In the genomic region with DNA sequence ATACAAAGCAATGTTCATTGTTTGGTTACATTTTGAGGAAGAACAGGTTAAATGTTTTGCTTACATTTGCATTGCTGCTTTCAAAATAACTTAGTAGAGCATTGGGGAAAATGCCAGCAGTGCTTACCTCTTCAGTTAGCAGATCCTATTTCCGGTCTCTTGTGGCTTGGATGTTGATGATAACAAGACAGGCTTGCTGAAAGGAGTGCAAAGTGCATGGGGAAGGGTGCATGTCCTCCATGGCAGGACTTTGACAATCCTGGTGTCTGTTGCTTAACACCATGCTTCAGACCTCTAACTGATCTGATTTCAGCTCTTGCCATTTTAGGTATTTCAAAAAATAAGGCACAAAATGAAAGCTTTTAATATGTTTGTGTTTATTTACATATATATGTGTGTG, we compare ENCODE assay signal across 1 cellular context.
TF ChIP-seq lines count a peak whose summit lies in the region.

No MANE protein-coding gene starts in this region.

TF ChIP-seq in HepG2, 621 proteins besides CTCF, POLR2A, EP300 and RAD21 (continued from another document):
- TF ChIP-seq, protein P1, sequence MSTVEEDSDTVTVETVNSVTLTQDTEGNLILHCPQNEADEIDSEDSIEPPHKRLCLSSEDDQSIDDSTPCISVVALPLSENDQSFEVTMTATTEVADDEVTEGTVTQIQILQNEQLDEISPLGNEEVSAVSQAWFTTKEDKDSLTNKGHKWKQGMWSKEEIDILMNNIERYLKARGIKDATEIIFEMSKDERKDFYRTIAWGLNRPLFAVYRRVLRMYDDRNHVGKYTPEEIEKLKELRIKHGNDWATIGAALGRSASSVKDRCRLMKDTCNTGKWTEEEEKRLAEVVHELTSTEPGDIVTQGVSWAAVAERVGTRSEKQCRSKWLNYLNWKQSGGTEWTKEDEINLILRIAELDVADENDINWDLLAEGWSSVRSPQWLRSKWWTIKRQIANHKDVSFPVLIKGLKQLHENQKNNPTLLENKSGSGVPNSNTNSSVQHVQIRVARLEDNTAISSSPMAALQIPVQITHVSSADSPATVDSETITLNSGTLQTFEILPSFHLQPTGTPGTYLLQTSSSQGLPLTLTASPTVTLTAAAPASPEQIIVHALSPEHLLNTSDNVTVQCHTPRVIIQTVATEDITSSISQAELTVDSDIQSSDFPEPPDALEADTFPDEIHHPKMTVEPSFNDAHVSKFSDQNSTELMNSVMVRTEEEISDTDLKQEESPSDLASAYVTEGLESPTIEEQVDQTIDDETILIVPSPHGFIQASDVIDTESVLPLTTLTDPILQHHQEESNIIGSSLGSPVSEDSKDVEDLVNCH (CRISPR knock-in tag; IDR thresholded peaks at IDR 0.05), result no peak
- TF ChIP-seq SAP130 (CRISPR knock-in tag; IDR thresholded peaks at IDR 0.05; ENCODE audit: low read depth), result peak; percentile 22; the same call in 1 of the 2 replicates
- no peak for TF ChIP-seq ZNF75D (CRISPR knock-in tag; IDR thresholded peaks at IDR 0.05; ENCODE audit: borderline replicate concordance)
- no peak for TF ChIP-seq MAF1 (CRISPR knock-in tag; IDR thresholded peaks at IDR 0.05; ENCODE audit: borderline replicate concordance)
- TF ChIP-seq ZNF264 (CRISPR knock-in tag; IDR thresholded peaks at IDR 0.05), result 0 out of 2 replicates have a peak, but pooled peaks have one; percentile 37
- peak; percentile 76; the same call in 1 of the 2 replicates for TF ChIP-seq ETV5 (CRISPR knock-in tag; IDR thresholded peaks at IDR 0.05; ENCODE audit: borderline replicate concordance)
- TF ChIP-seq GATAD2A (CRISPR knock-in tag; IDR thresholded peaks at IDR 0.05), result peak; percentile 47; the same call in 1 of the 2 replicates
- TF ChIP-seq ZNF331 (CRISPR knock-in tag; IDR thresholded peaks at IDR 0.05), result peak; percentile 28; the same call in 1 of the 2 replicates
- TF ChIP-seq ZNF614 (CRISPR knock-in tag; IDR thresholded peaks at IDR 0.05; ENCODE audit: borderline replicate concordance), result peak; percentile 68
- no peak for TF ChIP-seq ATF7 (IDR thresholded peaks at IDR 0.05)
- TF ChIP-seq ATF7 (CRISPR knock-in tag; IDR thresholded peaks at IDR 0.05), result no peak
- TF ChIP-seq ELF1 (CRISPR knock-in tag; IDR thresholded peaks at IDR 0.05), result 0 out of 2 replicates have a peak, but pooled peaks have one; percentile 54
- no peak for TF ChIP-seq ATAD3A (CRISPR knock-in tag; IDR thresholded peaks at IDR 0.05)
- TF ChIP-seq RXRB (CRISPR knock-in tag; IDR thresholded peaks at IDR 0.05; ENCODE audit: borderline replicate concordance), result peak; percentile 48; the same call in 1 of the 2 replicates
- peak; percentile 89 for TF ChIP-seq ZNF431 (CRISPR knock-in tag; IDR thresholded peaks at IDR 0.05; ENCODE audit: borderline replicate concordance, low read depth)
- TF ChIP-seq RARA (CRISPR knock-in tag; IDR thresholded peaks at IDR 0.05), result peak; percentile 40; the same call in 1 of the 2 replicates
- no peak for TF ChIP-seq ZNF430 (CRISPR knock-in tag; IDR thresholded peaks at IDR 0.05)
- TF ChIP-seq PAWR (CRISPR knock-in tag; IDR thresholded peaks at IDR 0.05; ENCODE audit: borderline replicate concordance), result no peak
- TF ChIP-seq SALL1 (CRISPR knock-in tag; IDR thresholded peaks at IDR 0.05), result peak; percentile 37; the same call in 1 of the 2 replicates
- no peak for TF ChIP-seq KDM2A (CRISPR knock-in tag; IDR thresholded peaks at IDR 0.05; ENCODE audit: borderline replicate concordance, low read depth)
- no peak for TF ChIP-seq GZF1 (CRISPR knock-in tag; IDR thresholded peaks at IDR 0.05)
- TF ChIP-seq ZNF644 (CRISPR knock-in tag; IDR thresholded peaks at IDR 0.05; ENCODE audit: low read depth), result peak; percentile 89
- TF ChIP-seq, protein P2, sequence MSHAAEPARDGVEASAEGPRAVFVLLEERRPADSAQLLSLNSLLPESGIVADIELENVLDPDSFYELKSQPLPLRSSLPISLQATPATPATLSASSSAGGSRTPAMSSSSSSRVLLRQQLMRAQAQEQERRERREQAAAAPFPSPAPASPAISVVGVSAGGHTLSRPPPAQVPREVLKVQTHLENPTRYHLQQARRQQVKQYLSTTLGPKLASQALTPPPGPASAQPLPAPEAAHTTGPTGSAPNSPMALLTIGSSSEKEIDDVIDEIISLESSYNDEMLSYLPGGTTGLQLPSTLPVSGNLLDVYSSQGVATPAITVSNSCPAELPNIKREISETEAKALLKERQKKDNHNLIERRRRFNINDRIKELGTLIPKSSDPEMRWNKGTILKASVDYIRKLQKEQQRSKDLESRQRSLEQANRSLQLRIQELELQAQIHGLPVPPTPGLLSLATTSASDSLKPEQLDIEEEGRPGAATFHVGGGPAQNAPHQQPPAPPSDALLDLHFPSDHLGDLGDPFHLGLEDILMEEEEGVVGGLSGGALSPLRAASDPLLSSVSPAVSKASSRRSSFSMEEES (CRISPR knock-in tag; IDR thresholded peaks at IDR 0.05), result no peak
- TF ChIP-seq, protein P3, sequence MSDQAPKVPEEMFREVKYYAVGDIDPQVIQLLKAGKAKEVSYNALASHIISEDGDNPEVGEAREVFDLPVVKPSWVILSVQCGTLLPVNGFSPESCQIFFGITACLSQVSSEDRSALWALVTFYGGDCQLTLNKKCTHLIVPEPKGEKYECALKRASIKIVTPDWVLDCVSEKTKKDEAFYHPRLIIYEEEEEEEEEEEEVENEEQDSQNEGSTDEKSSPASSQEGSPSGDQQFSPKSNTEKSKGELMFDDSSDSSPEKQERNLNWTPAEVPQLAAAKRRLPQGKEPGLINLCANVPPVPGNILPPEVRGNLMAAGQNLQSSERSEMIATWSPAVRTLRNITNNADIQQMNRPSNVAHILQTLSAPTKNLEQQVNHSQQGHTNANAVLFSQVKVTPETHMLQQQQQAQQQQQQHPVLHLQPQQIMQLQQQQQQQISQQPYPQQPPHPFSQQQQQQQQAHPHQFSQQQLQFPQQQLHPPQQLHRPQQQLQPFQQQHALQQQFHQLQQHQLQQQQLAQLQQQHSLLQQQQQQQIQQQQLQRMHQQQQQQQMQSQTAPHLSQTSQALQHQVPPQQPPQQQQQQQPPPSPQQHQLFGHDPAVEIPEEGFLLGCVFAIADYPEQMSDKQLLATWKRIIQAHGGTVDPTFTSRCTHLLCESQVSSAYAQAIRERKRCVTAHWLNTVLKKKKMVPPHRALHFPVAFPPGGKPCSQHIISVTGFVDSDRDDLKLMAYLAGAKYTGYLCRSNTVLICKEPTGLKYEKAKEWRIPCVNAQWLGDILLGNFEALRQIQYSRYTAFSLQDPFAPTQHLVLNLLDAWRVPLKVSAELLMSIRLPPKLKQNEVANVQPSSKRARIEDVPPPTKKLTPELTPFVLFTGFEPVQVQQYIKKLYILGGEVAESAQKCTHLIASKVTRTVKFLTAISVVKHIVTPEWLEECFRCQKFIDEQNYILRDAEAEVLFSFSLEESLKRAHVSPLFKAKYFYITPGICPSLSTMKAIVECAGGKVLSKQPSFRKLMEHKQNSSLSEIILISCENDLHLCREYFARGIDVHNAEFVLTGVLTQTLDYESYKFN (CRISPR knock-in tag; conservative IDR thresholded peaks at IDR 0.05), result peak; percentile 39
- no peak for TF ChIP-seq ZNF180 (CRISPR knock-in tag; IDR thresholded peaks at IDR 0.05; ENCODE audit: borderline replicate concordance, low read depth)
- TF ChIP-seq SMYD3 (CRISPR knock-in tag; IDR thresholded peaks at IDR 0.05), result no peak
- TF ChIP-seq THYN1 (CRISPR knock-in tag; IDR thresholded peaks at IDR 0.05; ENCODE audit: borderline replicate concordance, low read depth), result no peak
- TF ChIP-seq HNF4G (IDR thresholded peaks at IDR 0.05; ENCODE audit: borderline replicate concordance, low read depth, low read length), result peak; percentile 58; the same call in 1 of the 2 replicates
- TF ChIP-seq HNF4G (CRISPR knock-in tag; IDR thresholded peaks at IDR 0.05; ENCODE audit: borderline replicate concordance, low read depth), result no peak
- peak; percentile 48; the same call in 1 of the 2 replicates for TF ChIP-seq CBX5 (CRISPR knock-in tag; IDR thresholded peaks at IDR 0.05; ENCODE audit: borderline replicate concordance)
- TF ChIP-seq, protein P4, sequence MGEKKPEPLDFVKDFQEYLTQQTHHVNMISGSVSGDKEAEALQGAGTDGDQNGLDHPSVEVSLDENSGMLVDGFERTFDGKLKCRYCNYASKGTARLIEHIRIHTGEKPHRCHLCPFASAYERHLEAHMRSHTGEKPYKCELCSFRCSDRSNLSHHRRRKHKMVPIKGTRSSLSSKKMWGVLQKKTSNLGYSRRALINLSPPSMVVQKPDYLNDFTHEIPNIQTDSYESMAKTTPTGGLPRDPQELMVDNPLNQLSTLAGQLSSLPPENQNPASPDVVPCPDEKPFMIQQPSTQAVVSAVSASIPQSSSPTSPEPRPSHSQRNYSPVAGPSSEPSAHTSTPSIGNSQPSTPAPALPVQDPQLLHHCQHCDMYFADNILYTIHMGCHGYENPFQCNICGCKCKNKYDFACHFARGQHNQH (CRISPR knock-in tag; IDR thresholded peaks at IDR 0.05), result 0 out of 2 replicates have a peak, but pooled peaks have one; percentile 27
